ENCODE assay signal across 20 cellular contexts in genomic region chr5:171149333-171149732, GRCh38.
DNase-seq lines count a peak whose midpoint lies in the region; ATAC-seq and TF ChIP-seq lines count a peak whose summit lies in the region.
"Had no signal": no experiment of that assay in that cellular context is flagged by ENCODE, and none has a peak within 500 bp of the region (broad histone marks: within the 10 kb centered on the region; RNA-seq: fewer than 3 reads in every experiment).

No MANE protein-coding gene starts in this region.

- ATAC-seq in GM19351 (IDR thresholded peaks at IDR 0.05; ENCODE audit: unreplicated experiment) (peak; percentile 89), HG02588 (IDR thresholded peaks at IDR 0.05; ENCODE audit: unreplicated experiment) (peak; percentile 78), HG03354 (IDR thresholded peaks at IDR 0.05; ENCODE audit: poor library complexity, severe bottlenecking, unreplicated experiment) (peak; percentile 83), mucosa of descending colon (no peak)
- ATAC-seq: K562, left ventricle myocardium superior had no signal

- H3K9me3 ChIP-seq in mucosa of descending colon, result no peaks in the 10 kb centered on the region
- H3K9me3 ChIP-seq: Caco-2, esophagus muscularis mucosa, neutrophil, suprapubic skin had no signal

- DNase-seq in NCI-H187 treated with DMSO at 0.1 percent for 48 hours (lab: John Stamatoyannopoulos, UW) (no peak), DMS79 treated with DMSO at 0.1 percent for 48 hours (lab: John Stamatoyannopoulos, UW) (no peak), mucosa of descending colon (no peak)
- DNase-seq in activated CD4-positive, CD25-positive, alpha-beta regulatory T cell (lab: John Stamatoyannopoulos, UW), result no peak
- DNase-seq: activated CD4-positive, alpha-beta T cell treated with anti-CD3 and anti-CD28 coated beads, Interleukin-2, amount 50 U/mL, for 48 hours; activated naive CD4-positive, alpha-beta T cell; Caco-2; effector CD4-positive, alpha-beta T cell; H7; left ventricle myocardium superior; MV-4-11; NCI-H2029; SW 1271 had no signal

- no peaks in the 10 kb centered on the region for H3K36me3 ChIP-seq in mucosa of descending colon (ENCODE audit: low read depth)
- H3K36me3 ChIP-seq: esophagus muscularis mucosa, neutrophil, suprapubic skin had no signal

- intact Hi-C loops in mucosa of descending colon (cut with DNase I, micrococcal nuclease), result no loop called here

- H3K4me3 ChIP-seq in mucosa of descending colon, result no peak overlapping the region
- H3K4me3 ChIP-seq: esophagus muscularis mucosa, K562, suprapubic skin had no signal

- no peak for TF ChIP-seq CTCF in mucosa of descending colon (IDR thresholded peaks at IDR 0.05)

- no peaks in the 10 kb centered on the region for H3K4me1 ChIP-seq in mucosa of descending colon (ENCODE audit: low read depth)
- H3K4me1 ChIP-seq: Caco-2, esophagus muscularis mucosa, suprapubic skin had no signal
